In the genomic region with DNA sequence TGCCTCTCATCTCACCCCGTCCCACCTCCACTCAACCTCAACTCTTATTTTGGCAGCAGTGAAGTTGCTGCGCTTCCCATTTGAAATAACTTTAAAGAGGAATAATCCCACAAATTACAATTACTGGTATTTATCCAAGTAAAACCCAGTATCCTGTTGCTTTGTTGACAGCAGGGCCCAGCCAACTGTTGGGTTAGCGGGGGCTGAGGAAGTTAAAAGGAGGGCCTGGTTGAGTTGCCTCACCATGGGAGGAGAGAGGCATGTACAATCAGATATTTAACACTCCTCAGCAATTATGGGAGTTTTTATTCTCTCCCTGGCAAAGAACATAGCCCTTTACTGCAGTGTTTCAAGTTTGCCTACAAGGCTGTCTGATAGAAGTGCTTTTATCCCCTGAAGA, we compare ENCODE assay signal across 20 cellular contexts.
"Had no signal": no experiment of that assay in that cellular context is flagged by ENCODE, and none has a peak within 500 bp of the region (broad histone marks: within the 10 kb centered on the region; RNA-seq: fewer than 3 reads in every experiment).

No MANE protein-coding gene starts in this region.

- H3K4me3 ChIP-seq: esophagus muscularis mucosa, left ventricle myocardium inferior, lung, right lobe of liver, stomach, thyroid gland, upper lobe of left lung had no signal

- ATAC-seq: activated naive CD4-positive, alpha-beta T cell treated with anti-CD3 and anti-CD28 coated beads, Interleukin-2, amount 50 U/mL, for 72 hours; activated T-cell treated with anti-CD3 and anti-CD28 coated beads, Interleukin-2, amount 50 U/mL, for 72 hours; foreskin keratinocyte; right lobe of liver; stimulated activated naive B cell treated with anti-CD40 and anti-IgM and Interleukin-4, amounts not matched to agents 10 μg/mL and 1 μg/mL and 100 μg/mL, for 72 hours had no signal

- DNase-seq: activated CD4-positive, alpha-beta T cell treated with anti-CD3 and anti-CD28 coated beads for 4 hours; activated CD4-positive, alpha-beta T cell treated with anti-CD3 and anti-CD28 coated beads, Interleukin-2, amount 50 U/mL, for 4 hours; activated naive CD4-positive, alpha-beta T cell; activated T-cell treated with anti-CD3 and anti-CD28 coated beads for 4 hours; activated T-cell treated with anti-CD3 and anti-CD28 coated beads, Interleukin-2, amount 50 U/mL, for 72 hours; dermis blood vessel endothelial cell; effector CD4-positive, alpha-beta T cell; foreskin keratinocyte; left ventricle myocardium inferior; right lobe of liver; small intestine; stimulated activated CD4-positive, alpha-beta T cell treated with anti-CD3 and anti-CD28 coated beads, Interleukin-4, amount 100 ng/mL, for 4 hours; stimulated activated CD8-positive, alpha-beta memory T cell treated with anti-CD3 and anti-CD28 coated beads, Interleukin-4, amount 100 ng/mL, for 48 hours; stimulated activated naive B cell treated with anti-CD40 and anti-IgM and Interleukin-4, amounts not matched to agents 10 μg/mL and 1 μg/mL and 100 μg/mL, for 72 hours; stomach; thyroid gland had no signal
